In the genomic region with DNA sequence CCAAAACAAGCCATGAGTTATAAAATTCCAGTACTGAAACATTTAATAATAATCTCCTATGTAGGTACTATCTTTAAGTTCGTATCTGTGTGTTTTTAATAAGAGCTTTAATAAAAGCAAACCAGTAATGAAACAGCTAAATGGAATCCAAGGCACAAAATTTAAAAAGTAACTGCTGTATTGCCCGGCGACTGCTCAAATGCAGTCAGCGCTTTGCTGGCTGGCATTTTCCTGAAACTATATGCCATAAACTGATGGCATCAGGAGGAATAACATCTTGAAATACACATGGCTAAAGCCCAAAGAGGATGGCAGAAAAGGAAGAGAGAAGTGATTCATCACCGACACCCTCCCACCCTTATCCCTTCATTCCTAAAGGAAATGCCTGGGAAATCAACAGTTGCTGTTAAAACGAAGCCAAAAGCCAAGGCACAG, we compare ENCODE assay signal across 10 cellular contexts.
DNase-seq lines count a peak whose midpoint lies in the region; ATAC-seq lines count a peak whose summit lies in the region.
"Had no signal": no experiment of that assay in that cellular context is flagged by ENCODE, and none has a peak within 500 bp of the region (broad histone marks: within the 10 kb centered on the region; RNA-seq: fewer than 3 reads in every experiment).

No MANE protein-coding gene starts in this region.

- H3K27me3 ChIP-seq in adipocyte (replicated peaks; ENCODE audit: control insufficient read depth, insufficient read depth, low read length) (no peaks in the 10 kb centered on the region), iPS-18a (ENCODE audit: control insufficient read depth, insufficient read depth, low read length) (no peaks in the 10 kb centered on the region), stomach smooth muscle (ENCODE audit: control insufficient read depth in 1 of 2, insufficient read depth in 2 of 2, low read length in 2 of 2) (no peaks in the 10 kb centered on the region)

- H3K27ac Mint-ChIP-seq in stimulated activated effector memory CD8-positive, alpha-beta T cell treated with anti-CD3 and anti-CD28 coated beads, Interleukin-12 subunit alpha, Interleukin-12 subunit beta, amount 100 ng/mL, for 72 hours = no peak overlapping the region

- H3K9ac ChIP-seq in adipocyte (ENCODE audit: low read length) (no peak overlapping the region), iPS-18a (ENCODE audit: low read length) (peak overlapping the region; percentile 8), stomach smooth muscle (ENCODE audit: low read length in 2 of 2) (peak overlapping the region in 1 of 2 donors; percentile 13)

- no peak for ATAC-seq in stimulated activated effector memory CD8-positive, alpha-beta T cell treated with anti-CD3 and anti-CD28 coated beads, Interleukin-12 subunit alpha, Interleukin-12 subunit beta, amount 100 ng/mL, for 72 hours
- ATAC-seq in HG03159 (IDR thresholded peaks at IDR 0.05; ENCODE audit: unreplicated experiment) = no peak

- H3K36me3 Mint-ChIP-seq in stimulated activated effector memory CD8-positive, alpha-beta T cell treated with anti-CD3 and anti-CD28 coated beads, Interleukin-12 subunit alpha, Interleukin-12 subunit beta, amount 100 ng/mL, for 72 hours = no peaks in the 10 kb centered on the region

- DNase-seq in HT1080 (ENCODE audit: low read depth) (peak; percentile 81), adipocyte (ENCODE audit: low read depth) (peak; percentile 39)
- DNase-seq in stimulated activated CD4-positive, alpha-beta T cell treated with anti-CD3 and anti-CD28 coated beads, Interleukin-1b, Interleukin-23, amount 100 ng/mL, for 48 hours = no peak
- DNase-seq in stimulated activated effector memory CD8-positive, alpha-beta T cell treated with anti-CD3 and anti-CD28 coated beads, Interleukin-12 subunit alpha, Interleukin-12 subunit beta, amount 100 ng/mL, for 72 hours (ENCODE audit: low spot score in 2 of 2) = no peak
- DNase-seq: effector memory CD8-positive, alpha-beta T cell; mucosa of descending colon had no signal

- H3K9me3 Mint-ChIP-seq in stimulated activated effector memory CD8-positive, alpha-beta T cell treated with anti-CD3 and anti-CD28 coated beads, Interleukin-12 subunit alpha, Interleukin-12 subunit beta, amount 100 ng/mL, for 72 hours = no peaks in the 10 kb centered on the region
- H3K9me3 Mint-ChIP-seq: effector memory CD8-positive, alpha-beta T cell had no signal

- no peak overlapping the region for H3K4me3 Mint-ChIP-seq in stimulated activated effector memory CD8-positive, alpha-beta T cell treated with anti-CD3 and anti-CD28 coated beads, Interleukin-12 subunit alpha, Interleukin-12 subunit beta, amount 100 ng/mL, for 72 hours
- H3K4me3 Mint-ChIP-seq: effector memory CD8-positive, alpha-beta T cell had no signal

- H3K36me3 ChIP-seq in adipocyte (ENCODE audit: control insufficient read depth, insufficient read depth, low read length, severe bottlenecking) (no peaks in the 10 kb centered on the region), iPS-18a (ENCODE audit: control insufficient read depth, low read depth, low read length) (no peaks in the 10 kb centered on the region), stomach smooth muscle (ENCODE audit: control insufficient read depth in 2 of 2, insufficient read depth in 2 of 2, low read length in 2 of 2) (no peaks in the 10 kb centered on the region)

- peaks cover under 1% of the 10 kb centered on the region for H3K4me1 Mint-ChIP-seq in stimulated activated effector memory CD8-positive, alpha-beta T cell treated with anti-CD3 and anti-CD28 coated beads, Interleukin-12 subunit alpha, Interleukin-12 subunit beta, amount 100 ng/mL, for 72 hours

- H3K4me3 ChIP-seq in adipocyte (ENCODE audit: low read length) (no peak overlapping the region), iPS-18a (ENCODE audit: low read length) (no peak overlapping the region), stomach smooth muscle (ENCODE audit: low read length in 2 of 2) (no peak overlapping the region)
- H3K4me3 ChIP-seq: mucosa of descending colon had no signal

- H3K9me3 ChIP-seq in adipocyte (ENCODE audit: control insufficient read depth, low read length) = no peaks in the 10 kb centered on the region
- no peaks in the 10 kb centered on the region for H3K9me3 ChIP-seq in iPS-18a (ENCODE audit: control insufficient read depth, low read depth, low read length)
- H3K9me3 ChIP-seq in stomach smooth muscle (ENCODE audit: control insufficient read depth in 2 of 2, low read length in 2 of 2) = no peaks in the 10 kb centered on the region
- H3K9me3 ChIP-seq: mucosa of descending colon had no signal

- H3K4me1 ChIP-seq in adipocyte (ENCODE audit: control insufficient read depth, insufficient read depth, low read length) (peaks cover 49% of the 10 kb centered on the region), iPS-18a (ENCODE audit: control insufficient read depth, low read depth, low read length) (peaks cover 2% of the 10 kb centered on the region), stomach smooth muscle (ENCODE audit: control insufficient read depth, insufficient read depth, low read length) (peaks cover 10% of the 10 kb centered on the region)

- no peak overlapping the region for H3K27ac ChIP-seq in iPS-18a (ENCODE audit: low read length)
- H3K27ac ChIP-seq in stomach smooth muscle (ENCODE audit: low read length) = peak overlapping the region; percentile 25
- H3K27ac ChIP-seq: HL-60 had no signal

Comparison
In these comparisons a context has a peak if more than half of its experiments do, and no peak if none do; other contexts are left out.
1. DNase-seq: peak in HT1080 (single experiment) and adipocyte (single experiment); none in stimulated activated CD4-positive, alpha-beta T cell treated with anti-CD3 and anti-CD28 coated beads, Interleukin-1b, Interleukin-23, amount 100 ng/mL, for 48 hours (single experiment) and stimulated activated effector memory CD8-positive, alpha-beta T cell treated with anti-CD3 and anti-CD28 coated beads, Interleukin-12 subunit alpha, Interleukin-12 subunit beta, amount 100 ng/mL, for 72 hours (0 of 2).